In genomic region chr6:37207903-37208456, GRCh38 we compare ENCODE assay signal across 8 cellular contexts. TPM values are rescaled to one million over a fixed set of nuclear protein-coding genes. Genes with fewer than 3 reads are reported as not detected.
A peak's percentile ranks its signal among the peaks of the same experiment; 100 is the strongest.
DNase-seq lines count a peak whose midpoint lies in the region; ATAC-seq and TF ChIP-seq lines count a peak whose summit lies in the region.

No MANE protein-coding gene starts in this region.

- H3K79me2 ChIP-seq in DND-41 (ENCODE audit: insufficient read depth, low read length): no peaks in the 10 kb centered on the region

- no peaks in the 10 kb centered on the region for H3K9me3 ChIP-seq in DND-41 (ENCODE audit: insufficient read depth, low read length, severe bottlenecking)
- H3K9me3 ChIP-seq in left lung: no peaks in the 10 kb centered on the region

- DNase-seq in DND-41 (peak; percentile 95), NCI-H524 treated with DMSO at 0.1 percent for 48 hours (lab: John Stamatoyannopoulos, UW) (peak; percentile 40), cerebellum (ENCODE audit: low spot score) (peak; percentile 15), left lung (peak; percentile 88 to 92)
- DNase-seq in activated CD4-positive, alpha-beta T cell treated with anti-CD3 and anti-CD28 coated beads for 36 hours: peak; percentile 95
- peak; percentile 74 to 82 (median 75) for DNase-seq in stimulated activated CD4-positive, alpha-beta T cell treated with anti-CD3 and anti-CD28 coated beads, TNF-alpha, amount 100 ng/mL, for 1 hour (ENCODE audit: low read depth in 3 of 3, low spot score in 1 of 3)

- no peaks in the 10 kb centered on the region for H3K9me3 Mint-ChIP-seq in activated CD4-positive, alpha-beta T cell treated with anti-CD3 and anti-CD28 coated beads for 36 hours (ENCODE audit: low read depth)

- H3K4me2 ChIP-seq in DND-41 (ENCODE audit: insufficient read depth, low read length): peak overlapping the region; percentile 37

- H3K27me3 ChIP-seq in DND-41 (ENCODE audit: insufficient read depth, low read length, poor library complexity) (no peaks in the 10 kb centered on the region), left lung (no peaks in the 10 kb centered on the region)

- TF ChIP-seq CTCF in DND-41 (IDR thresholded peaks at IDR 0.05; ENCODE audit: borderline replicate concordance, extremely low read depth, low read length, poor library complexity, severe bottlenecking) (peak; percentile 98), left lung (IDR thresholded peaks at IDR 0.05) (peak; percentile 79 to 90)

- POLR2A ChIA-PET in activated CD4-positive, alpha-beta T cell treated with anti-CD3 and anti-CD28 coated beads for 36 hours (lab: Charles Lee): interaction anchor here (2.2 to 4.2 kb wide), 2 partner anchors 36 to 186 kb away, joined by 15 to 34 read pairs; no protein-coding TSS in a partner anchor

- no peak overlapping the region for H3K4me3 ChIP-seq in DND-41 (ENCODE audit: low read depth in 1 of 2, low read length in 2 of 2)
- no peak overlapping the region for H3K4me3 ChIP-seq in left lung

- peak overlapping the region; percentile 53 for H3K27ac Mint-ChIP-seq in activated CD4-positive, alpha-beta T cell treated with anti-CD3 and anti-CD28 coated beads for 36 hours

- H3K9ac ChIP-seq in DND-41 (ENCODE audit: low read depth, low read length): peak overlapping the region; percentile 19

- H3K36me3 Mint-ChIP-seq in activated CD4-positive, alpha-beta T cell treated with anti-CD3 and anti-CD28 coated beads for 36 hours (ENCODE audit: low read depth): no peaks in the 10 kb centered on the region

- peak; percentile 69 for ATAC-seq in DND-41 (ENCODE audit: insufficient read depth, low read depth)
- peak; percentile 48 for ATAC-seq in HG03139 (IDR thresholded peaks at IDR 0.05; ENCODE audit: unreplicated experiment)
- peak; percentile 73 for ATAC-seq in activated CD4-positive, alpha-beta T cell treated with anti-CD3 and anti-CD28 coated beads for 36 hours
- peak; percentile 85 for ATAC-seq in left lung
- ATAC-seq in GM18517 (IDR thresholded peaks at IDR 0.05; ENCODE audit: unreplicated experiment): no peak

- no peak overlapping the region for H3K4me3 Mint-ChIP-seq in activated CD4-positive, alpha-beta T cell treated with anti-CD3 and anti-CD28 coated beads for 36 hours

- peaks cover 79% of the 10 kb centered on the region for H3K4me1 ChIP-seq in DND-41 (ENCODE audit: insufficient read depth, low read length)
- peaks cover 0 to 59% of the 10 kb centered on the region in 2 donors for H3K4me1 ChIP-seq in left lung

- no peaks in the 10 kb centered on the region for H3K27me3 Mint-ChIP-seq in activated CD4-positive, alpha-beta T cell treated with anti-CD3 and anti-CD28 coated beads for 36 hours

- intact Hi-C loops in activated CD4-positive, alpha-beta T cell treated with anti-CD3 and anti-CD28 coated beads for 36 hours (cut with DNase I, micrococcal nuclease): loop anchor here (1.0 to 10.0 kb wide), 4 partner anchors 17 to 443 kb away; partner anchors contain the start of gene PPIL1 (in 1 of the 2)
- intact Hi-C loops in left lung (cut with DNase I): no loop called here

- H3K36me3 ChIP-seq in DND-41 (ENCODE audit: insufficient read depth, low read length) (no peaks in the 10 kb centered on the region), left lung (no peaks in the 10 kb centered on the region)

- no peaks in the 10 kb centered on the region for H4K20me1 ChIP-seq in DND-41 (ENCODE audit: insufficient read depth, low read length)

- H3K27ac ChIP-seq in DND-41 (ENCODE audit: low read length): peak overlapping the region; percentile 88
- H3K27ac ChIP-seq in left lung: peak overlapping the region in 1 of 2 donors; percentile 46

- CTCF ChIA-PET in activated CD4-positive, alpha-beta T cell treated with anti-CD3 and anti-CD28 coated beads for 36 hours (lab: Charles Lee): interaction anchor here (0.7 to 21.8 kb wide), 11 partner anchors 9 to 182 kb away, joined by 3 to 586 read pairs (median 13); partner anchors contain the start of gene PIM1

- H2AFZ ChIP-seq in DND-41 (ENCODE audit: low read depth, low read length): peak overlapping the region; percentile 44

- peaks cover 67% of the 10 kb centered on the region for H3K4me1 Mint-ChIP-seq in activated CD4-positive, alpha-beta T cell treated with anti-CD3 and anti-CD28 coated beads for 36 hours

RNA-seq across cellular contexts. Expression of gene PIM1, which starts 38.0 kb away (rescaled TPM):
- total RNA-seq in activated CD4-positive, alpha-beta T cell treated with anti-CD3 and anti-CD28 coated beads for 36 hours: 100 to 1,000 TPM; 137 to 163 TPM
- total RNA-seq in cerebellum (10.6 TPM), left lung (10 to 100 TPM; 42.2 to 89.8 TPM)

RNA-seq across cellular contexts. Expression of gene TBC1D22B, which starts 49.6 kb away (rescaled TPM):
- total RNA-seq in activated CD4-positive, alpha-beta T cell treated with anti-CD3 and anti-CD28 coated beads for 36 hours: 10 to 100 TPM; 14.9 to 17.0 TPM
- 8.1 TPM for total RNA-seq in cerebellum
- 10 to 100 TPM; 10.7 to 12.4 TPM for total RNA-seq in left lung

RNA-seq across cellular contexts. Expression of gene TMEM217, which starts 50.0 kb away (rescaled TPM):
- 1 to 10 TPM; 2.5 TPM for total RNA-seq in activated CD4-positive, alpha-beta T cell treated with anti-CD3 and anti-CD28 coated beads for 36 hours
- total RNA-seq in cerebellum (1.00 TPM), left lung (1 to 10 TPM; 2.1 to 5.3 TPM)

Comparison
In these comparisons a context has a peak if more than half of its experiments do, and no peak if none do; other contexts are left out.
1. DNase-seq: peak in every context shown above with its lines; median percentile 95 in DND-41; 95 in activated CD4-positive, alpha-beta T cell treated with anti-CD3 and anti-CD28 coated beads for 36 hours; 90 in left lung; 75 in stimulated activated CD4-positive, alpha-beta T cell treated with anti-CD3 and anti-CD28 coated beads, TNF-alpha, amount 100 ng/mL, for 1 hour; 40 in NCI-H524 treated with DMSO at 0.1 percent for 48 hours; 15 in cerebellum.
2. intact Hi-C loops: an anchor here in activated CD4-positive, alpha-beta T cell treated with anti-CD3 and anti-CD28 coated beads for 36 hours (1.0 to 10.0 kb wide); none called in left lung.